Comparison of ENCODE assay signal across 12 cellular contexts in the genomic region with DNA sequence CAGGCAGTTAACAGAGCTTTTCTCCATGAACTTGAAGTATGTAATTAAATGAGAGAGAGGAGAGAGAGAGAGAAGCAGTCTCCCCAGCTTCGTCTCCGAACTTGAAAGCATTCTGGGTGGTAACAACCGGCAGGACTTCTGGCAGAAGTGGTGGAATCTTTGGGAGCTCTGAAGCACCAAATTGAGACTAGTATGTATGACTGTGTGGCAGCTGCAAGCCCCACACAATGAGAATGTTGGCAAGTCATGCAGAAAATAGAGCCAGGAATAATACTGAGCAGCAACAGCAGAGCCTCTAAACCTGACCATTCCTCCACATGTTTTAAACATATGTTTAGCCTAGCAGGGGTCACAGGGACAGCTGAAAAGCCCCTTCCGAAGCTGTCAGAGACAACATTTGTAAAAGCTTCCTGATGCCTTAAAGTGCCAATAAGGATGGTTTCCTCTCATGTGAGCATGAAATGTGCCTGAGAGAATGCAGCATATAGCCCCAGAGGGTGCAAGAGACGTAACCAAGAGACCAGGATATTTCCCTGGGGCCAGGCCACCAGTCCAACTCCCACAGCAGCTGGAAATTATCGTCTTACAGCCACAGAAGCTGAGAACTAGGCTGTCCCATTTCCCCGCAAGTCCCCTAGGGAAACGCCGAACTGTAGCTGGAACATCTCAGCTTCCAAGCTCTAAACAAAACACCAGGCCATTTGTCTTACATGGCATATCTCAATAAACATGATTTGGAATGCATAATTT.
DNase-seq lines count a peak whose midpoint lies in the region; TF ChIP-seq lines count a peak whose summit lies in the region.
"Had no signal": no experiment of that assay in that cellular context is flagged by ENCODE, and none has a peak within 500 bp of the region (broad histone marks: within the 10 kb centered on the region; RNA-seq: fewer than 3 reads in every experiment).

No MANE protein-coding gene starts in this region.

- no peak overlapping the region for H2AFZ ChIP-seq in hepatocyte

- WGBS in hepatocyte (ENCODE audit: low lambda C conversion rate, missing lambda C conversion rate), result 72% methylated on average over 9 of the region's 9 CpGs
- WGBS in sigmoid colon, 2 donors, result 72 to 79% methylated on average over 9 of the region's 9 CpGs

- in situ Hi-C loops in G401 (cut with HindIII; ENCODE audit: low sequenced_read_pairs), result no loop called here

- H3K4me3 ChIP-seq in hepatocyte, result no peak overlapping the region
- no peak overlapping the region for H3K4me3 ChIP-seq in sigmoid colon
- H3K4me3 ChIP-seq in vagina, result no peak overlapping the region

- TF ChIP-seq EP300 in sigmoid colon (IDR thresholded peaks at IDR 0.05), result no peak

- no peaks in the 10 kb centered on the region for H3K9me2 ChIP-seq in hepatocyte (replicated peaks; ENCODE audit: insufficient read depth)

- intact Hi-C loops in sigmoid colon (cut with DNase I) (no loop called here), vagina (cut with DNase I) (no loop called here)

- TF ChIP-seq POLR2A in sigmoid colon (IDR thresholded peaks at IDR 0.05) (no peak), vagina (IDR thresholded peaks at IDR 0.05) (no peak)

- no peaks in the 10 kb centered on the region for H3K9me3 ChIP-seq in hepatocyte (ENCODE audit: low read depth)
- no peaks in the 10 kb centered on the region for H3K9me3 ChIP-seq in sigmoid colon
- H3K9me3 ChIP-seq in vagina, result no peaks in the 10 kb centered on the region

- peak; percentile 31 for DNase-seq in G401 (ENCODE audit: low spot score)
- DNase-seq in cerebellar cortex (ENCODE audit: low spot score), result peak; percentile 15
- no peak for DNase-seq in hepatocyte (ENCODE audit: low spot score)
- DNase-seq in sigmoid colon, result no peak
- DNase-seq in vagina (ENCODE audit: extremely low spot score in 2 of 2), result no peak
- DNase-seq in GM20000 (ENCODE audit: low spot score), result no peak
- DNase-seq in activated T-cell treated with anti-CD3 and anti-CD28 coated beads for 4 hours, result no peak
- DNase-seq in NCI-H146 (lab: John Stamatoyannopoulos, UW), result no peak
- DNase-seq: activated CD8-positive, alpha-beta memory T cell treated with anti-CD3 and anti-CD28 coated beads, Interleukin-2, amount 50 U/mL, for 48 hours; naive B cell; PC-3; stimulated activated naive CD8-positive, alpha-beta T cell treated with anti-CD3 and anti-CD28 coated beads, Interleukin-15, Interleukin-2, amounts not matched to agents 100 U/mL and 50 U/mL, for 24 hours had no signal

- H4K20me1 ChIP-seq in hepatocyte (ENCODE audit: insufficient read depth, poor library complexity, severe bottlenecking), result no peaks in the 10 kb centered on the region

- H3K27me3 ChIP-seq in hepatocyte, result no peaks in the 10 kb centered on the region
- no peaks in the 10 kb centered on the region for H3K27me3 ChIP-seq in sigmoid colon
- no peaks in the 10 kb centered on the region for H3K27me3 ChIP-seq in vagina

- H3K36me3 ChIP-seq in hepatocyte (replicated peaks; ENCODE audit: insufficient read depth, low read depth) (no peaks in the 10 kb centered on the region), sigmoid colon (no peaks in the 10 kb centered on the region), vagina (no peaks in the 10 kb centered on the region)

- H3K79me2 ChIP-seq in hepatocyte, result no peaks in the 10 kb centered on the region

- H3K27ac ChIP-seq in hepatocyte (no peak overlapping the region), sigmoid colon (peak overlapping the region; percentile 4 to 56 (median 34)), vagina (no peak overlapping the region)

- H3K4me2 ChIP-seq in hepatocyte, result peak overlapping the region; percentile 16

- TF ChIP-seq CTCF in hepatocyte (IDR thresholded peaks at IDR 0.05; ENCODE audit: poor library complexity) (no peak), sigmoid colon (IDR thresholded peaks at IDR 0.05) (no peak), vagina (IDR thresholded peaks at IDR 0.05) (no peak), GM20000 (IDR thresholded peaks at IDR 0.05; ENCODE audit: extremely low read depth, missing control alignments) (no peak)

- no peaks in the 10 kb centered on the region for H3K4me1 ChIP-seq in hepatocyte (ENCODE audit: insufficient read depth)
- H3K4me1 ChIP-seq in sigmoid colon, result peaks cover 0 to 25% (median 12%) of the 10 kb centered on the region in 4 donors
- H3K4me1 ChIP-seq in vagina, result peaks cover 9% of the 10 kb centered on the region

Comparison
In these comparisons a context has a peak if more than half of its experiments do, and no peak if none do; other contexts are left out.
1. DNase-seq: peak in G401 (single experiment) and cerebellar cortex (single experiment); none in hepatocyte (single experiment), sigmoid colon (single experiment), vagina (0 of 2), GM20000 (single experiment), activated T-cell treated with anti-CD3 and anti-CD28 coated beads for 4 hours (single experiment) and NCI-H146 (single experiment).
2. H3K27ac ChIP-seq: peak in sigmoid colon (4 of 4); none in hepatocyte (single experiment) and vagina (single experiment).